Comparison of ENCODE assay signal across 13 cellular contexts in genomic region chr21:17441370-17441769, GRCh38.
DNase-seq lines count a peak whose midpoint lies in the region; ATAC-seq and TF ChIP-seq lines count a peak whose summit lies in the region.
"Had no signal": no experiment of that assay in that cellular context is flagged by ENCODE, and none has a peak within 500 bp of the region (broad histone marks: within the 10 kb centered on the region; RNA-seq: fewer than 3 reads in every experiment).

No MANE protein-coding gene starts in this region.

- no peaks in the 10 kb centered on the region for H3K9me3 ChIP-seq in RWPE2 (ENCODE audit: severe bottlenecking)
- H3K9me3 ChIP-seq: Caco-2 had no signal

- no peaks in the 10 kb centered on the region for H3K36me3 ChIP-seq in RWPE2 (ENCODE audit: low read depth)

- no peaks in the 10 kb centered on the region for H3K27me3 ChIP-seq in RWPE2 (ENCODE audit: insufficient read depth, poor library complexity, severe bottlenecking)

- H3K27ac ChIP-seq in RWPE2 (ENCODE audit: poor library complexity, severe bottlenecking): no peak overlapping the region

- H3K4me1 ChIP-seq in RWPE2 (ENCODE audit: insufficient read depth, poor library complexity, severe bottlenecking): no peaks in the 10 kb centered on the region

- DNase-seq in LNCaP clone FGC (ENCODE audit: low read depth) (peak; percentile 100), RWPE2 (ENCODE audit: low spot score) (no peak), fibroblast of the conjunctiva (ENCODE audit: low read depth) (peak; percentile 29), smooth muscle cell of the brain vasculature (ENCODE audit: low read depth, low spot score) (peak; percentile 46), MV-4-11 (lab: John Stamatoyannopoulos, UW) (no peak), Kasumi-1 (lab: John Stamatoyannopoulos, UW) (no peak)
- DNase-seq in stimulated activated CD4-positive, alpha-beta T cell treated with anti-CD3 and anti-CD28 coated beads, Interleukin-2, amount 100 ng/mL, for 24 hours: no peak
- DNase-seq in activated T-cell treated with anti-CD3 and anti-CD28 coated beads, Interleukin-2, amount 50 U/mL, for 48 hours: no peak
- DNase-seq: activated naive CD4-positive, alpha-beta T cell treated with anti-CD3 and anti-CD28 coated beads, Interleukin-2, amount 50 U/mL, for 16 hours; Caco-2; kidney glomerular epithelial cell; NCI-H1436; Right ventricle myocardium superior had no signal

- TF ChIP-seq CTCF in LNCaP clone FGC (IDR thresholded peaks at IDR 0.05; ENCODE audit: control insufficient read depth, extremely low read depth, insufficient read depth) (no peak), RWPE2 (IDR thresholded peaks at IDR 0.05; ENCODE audit: poor library complexity, severe bottlenecking) (no peak)

- ATAC-seq in RWPE2 (ENCODE audit: low read depth): peak; percentile 77

- no peak overlapping the region for H3K4me3 ChIP-seq in LNCaP clone FGC (ENCODE audit: low read depth, low read length)
- no peak overlapping the region for H3K4me3 ChIP-seq in RWPE2 (ENCODE audit: severe bottlenecking)

Comparison
In these comparisons a context has a peak if more than half of its experiments do, and no peak if none do; other contexts are left out.
1. DNase-seq: peak in LNCaP clone FGC (single experiment), fibroblast of the conjunctiva (single experiment) and smooth muscle cell of the brain vasculature (single experiment); none in RWPE2 (single experiment), MV-4-11 (single experiment), stimulated activated CD4-positive, alpha-beta T cell treated with anti-CD3 and anti-CD28 coated beads, Interleukin-2, amount 100 ng/mL, for 24 hours (0 of 2), Kasumi-1 (0 of 2) and activated T-cell treated with anti-CD3 and anti-CD28 coated beads, Interleukin-2, amount 50 U/mL, for 48 hours (0 of 2).